Comparison of ENCODE assay signal across 10 cellular contexts in the genomic region with DNA sequence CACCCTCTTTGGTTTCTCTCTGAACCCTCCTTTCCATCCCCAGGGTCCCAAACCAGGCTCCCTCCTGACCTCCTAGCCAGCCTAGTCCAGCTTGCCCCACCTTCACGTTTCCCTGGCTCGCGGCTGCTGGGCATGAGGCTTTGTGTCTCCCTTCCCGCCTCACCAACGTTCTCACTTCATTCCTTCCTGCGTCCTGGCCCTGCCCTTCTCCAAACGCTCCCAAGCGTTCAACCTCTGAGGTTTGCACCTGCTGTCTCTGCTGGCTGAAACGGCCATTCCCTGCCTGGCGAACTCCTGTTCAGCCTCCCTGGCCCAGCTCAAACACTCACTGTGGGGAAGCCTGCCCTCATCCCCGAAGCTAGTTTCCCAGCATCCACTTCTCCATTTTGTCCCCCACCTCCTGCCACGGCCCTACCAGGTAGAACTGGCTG. TPM values are rescaled to one million over a fixed set of nuclear protein-coding genes. Genes with fewer than 3 reads are reported as not detected.
DNase-seq lines count a peak whose midpoint lies in the region; ATAC-seq, FAIRE-seq and TF ChIP-seq lines count a peak whose summit lies in the region.
"Had no signal": no experiment of that assay in that cellular context is flagged by ENCODE, and none has a peak within 500 bp of the region (broad histone marks: within the 10 kb centered on the region; RNA-seq: fewer than 3 reads in every experiment).

No MANE protein-coding gene starts in this region.

- 86% methylated on average over 4 of the region's 12 CpGs; no CpG with 5 or more reads in 1 of the 2 experiments for WGBS in IMR-90 (ENCODE audit: extremely low coverage in 2 of 2, insufficient read length in 1 of 2), 2 experiments
- WGBS in esophagus muscularis mucosa: 73% methylated on average over 12 of the region's 12 CpGs

- POLR2A ChIA-PET in CD8-positive, alpha-beta T cell (lab: Charles Lee): interaction anchor here (1.6 kb wide), 1 partner anchor 25 kb away, joined by 4 read pairs; a partner anchor contains a TSS
- POLR2A ChIA-PET in IMR-90 (lab: Charles Lee; ENCODE audit: unreplicated experiment): no interaction called here

- no peak overlapping the region for H2BK5ac ChIP-seq in IMR-90 (ENCODE audit: low read depth, low read length, poor library complexity, severe bottlenecking)

- H3K4me2 ChIP-seq in IMR-90 (ENCODE audit: low read depth, low read length) (no peak overlapping the region; the same call in 1 of the 2 replicates), parathyroid adenoma (ENCODE audit: low read length) (peak overlapping the region; percentile 26)

- no peak overlapping the region for H2BK120ac ChIP-seq in IMR-90 (ENCODE audit: low read depth, low read length)

- peaks cover 22% of the 10 kb centered on the region for H3K27me3 ChIP-seq in CD8-positive, alpha-beta T cell (ENCODE audit: insufficient read depth, low read length)
- peaks cover 26% of the 10 kb centered on the region for H3K27me3 ChIP-seq in IMR-90 (ENCODE audit: control insufficient read depth, insufficient read depth, low read length)
- peaks cover 9 to 38% (median 22%) of the 10 kb centered on the region in 4 donors for H3K27me3 ChIP-seq in esophagus muscularis mucosa
- H3K27me3 ChIP-seq in parathyroid adenoma (ENCODE audit: control insufficient read depth, insufficient read depth, low read length): no peaks in the 10 kb centered on the region

- H3K4me1 ChIP-seq in CD8-positive, alpha-beta T cell (ENCODE audit: insufficient read depth, low read length): peaks cover 18% of the 10 kb centered on the region
- H3K4me1 ChIP-seq in IMR-90 (ENCODE audit: control insufficient read depth, insufficient read depth, low read length) (peaks cover 6% of the 10 kb centered on the region; the same call in 1 of the 2 replicates), esophagus muscularis mucosa (peaks cover 22 to 44% (median 33%) of the 10 kb centered on the region in 4 donors), parathyroid adenoma (no peaks in the 10 kb centered on the region)

- no peak for TF ChIP-seq POLR2A in IMR-90 (IDR thresholded peaks at IDR 0.05; ENCODE audit: low read depth, low read length)
- TF ChIP-seq POLR2A in esophagus muscularis mucosa (IDR thresholded peaks at IDR 0.05; ENCODE audit: low read depth): no peak

- TF ChIP-seq EP300 in esophagus muscularis mucosa (IDR thresholded peaks at IDR 0.05): no peak

- no peaks in the 10 kb centered on the region for H3K9me3 Mint-ChIP-seq in CD8-positive, alpha-beta T cell

- H4K8ac ChIP-seq in IMR-90 (ENCODE audit: low read depth in 2 of 2, low read length in 2 of 2): no peak overlapping the region

- no peaks in the 10 kb centered on the region for H3K9me3 ChIP-seq in CD8-positive, alpha-beta T cell (ENCODE audit: low read length)
- H3K9me3 ChIP-seq in IMR-90 (ENCODE audit: control insufficient read depth, insufficient read depth, low read length): no peaks in the 10 kb centered on the region
- H3K9me3 ChIP-seq in esophagus muscularis mucosa: no peaks in the 10 kb centered on the region
- H3K9me3 ChIP-seq in parathyroid adenoma (ENCODE audit: control insufficient read depth, low read length): no peaks in the 10 kb centered on the region

- H3K4ac ChIP-seq in IMR-90 (ENCODE audit: low read depth, low read length): no peak overlapping the region

- no peak for TF ChIP-seq RAD21 in IMR-90 (IDR thresholded peaks at IDR 0.05; ENCODE audit: low read length)

- TF ChIP-seq CTCF in CD8-positive, alpha-beta T cell (IDR thresholded peaks at IDR 0.05): no peak
- no peak for TF ChIP-seq CTCF in IMR-90 (conservative IDR thresholded peaks at IDR 0.05; ENCODE audit: low read depth, low read length)
- no peak for TF ChIP-seq CTCF in esophagus muscularis mucosa (IDR thresholded peaks at IDR 0.05)
- no peak for TF ChIP-seq CTCF in parathyroid adenoma (IDR thresholded peaks at IDR 0.05)

- no peak overlapping the region for H4K91ac ChIP-seq in IMR-90 (ENCODE audit: insufficient read depth, low read depth, low read length)

- H4K20me1 ChIP-seq in IMR-90 (ENCODE audit: insufficient read depth, low read length): peaks cover 38% of the 10 kb centered on the region

- peak overlapping the region; percentile 58 for H3K4me3 Mint-ChIP-seq in CD8-positive, alpha-beta T cell
- H3K4me3 Mint-ChIP-seq: activated CD8-positive, alpha-beta memory T cell treated with anti-CD3 and anti-CD28 coated beads, Interleukin-2, amount 10 ng/mL, durations not matched to agents 7 days and 5 days had no signal

- H3K14ac ChIP-seq in IMR-90 (replicated peaks; ENCODE audit: low read depth, low read length): no peak overlapping the region

- H3K4me1 Mint-ChIP-seq in CD8-positive, alpha-beta T cell (ENCODE audit: low read depth): peaks cover 16% of the 10 kb centered on the region

- no TSS peak for BruUV-seq in IMR-90 (replicated peaks; lab: Mats Ljungman, UMichigan)

- H2AFZ ChIP-seq in IMR-90 (replicated peaks; ENCODE audit: low read length, poor library complexity) (no peak overlapping the region), parathyroid adenoma (no peak overlapping the region)

- intact Hi-C loops in CD8-positive, alpha-beta T cell (cut with DNase I, micrococcal nuclease): loop anchor here (1.0 to 10.0 kb wide), 5 partner anchors 29 to 416 kb away; a partner anchor contains a TSS
- intact Hi-C loops in IMR-90 (cut with micrococcal nuclease) (loop anchor here (1.0 to 10.0 kb wide), 2 partner anchors 330 to 623 kb away; a partner anchor contains a TSS), esophagus muscularis mucosa (cut with DNase I) (no loop called here)

- no peak overlapping the region for H3K27ac ChIP-seq in CD8-positive, alpha-beta T cell (ENCODE audit: low read depth, low read length)
- H3K27ac ChIP-seq in IMR-90 (ENCODE audit: insufficient read depth, low read length) (no peak overlapping the region), esophagus muscularis mucosa (replicated peaks in 1 of 4) (peak overlapping the region; percentile 20 to 53 (median 44)), parathyroid adenoma (peak overlapping the region; percentile 37)

- no peaks in the 10 kb centered on the region for H3K36me3 ChIP-seq in CD8-positive, alpha-beta T cell (ENCODE audit: insufficient read depth, low read length)
- peaks cover 21% of the 10 kb centered on the region; the same call in 1 of the 2 replicates for H3K36me3 ChIP-seq in IMR-90 (ENCODE audit: control insufficient read depth, insufficient read depth, low read length)
- peaks cover 26 to 36% (median 33%) of the 10 kb centered on the region in 4 donors for H3K36me3 ChIP-seq in esophagus muscularis mucosa
- H3K36me3 ChIP-seq in parathyroid adenoma (ENCODE audit: control insufficient read depth, insufficient read depth, low read length): no peaks in the 10 kb centered on the region

- no peak overlapping the region for H3K18ac ChIP-seq in IMR-90 (ENCODE audit: low read depth, low read length)

- ATAC-seq in CD8-positive, alpha-beta T cell: no peak
- ATAC-seq in IMR-90 (ENCODE audit: low read depth): no peak
- no peak for ATAC-seq in HG03565 (IDR thresholded peaks at IDR 0.05; ENCODE audit: unreplicated experiment)
- ATAC-seq in HG02973 (IDR thresholded peaks at IDR 0.05; ENCODE audit: unreplicated experiment): no peak
- ATAC-seq: activated CD8-positive, alpha-beta memory T cell treated with anti-CD3 and anti-CD28 coated beads, Interleukin-2, amount 10 ng/mL, durations not matched to agents 7 days and 5 days had no signal

- H3K9me1 ChIP-seq in IMR-90 (ENCODE audit: insufficient read depth, low read length): no peaks in the 10 kb centered on the region; the same call in 1 of the 2 replicates

- no peak overlapping the region for H3K23ac ChIP-seq in IMR-90 (ENCODE audit: low read depth, low read length)

- no peak overlapping the region for H2AK5ac ChIP-seq in IMR-90 (ENCODE audit: low read depth, low read length)

- DNase-seq in CD8-positive, alpha-beta T cell: no peak
- DNase-seq in IMR-90 (no peak), esophagus muscularis mucosa (ENCODE audit: extremely low spot score) (no peak), urothelium cell line (ENCODE audit: low spot score) (no peak)

- peak overlapping the region; percentile 85 for H2AK9ac ChIP-seq in IMR-90 (replicated peaks; ENCODE audit: low read depth, low read length, poor library complexity)

- H3K27ac Mint-ChIP-seq in CD8-positive, alpha-beta T cell: no peak overlapping the region
- H3K27ac Mint-ChIP-seq: activated CD8-positive, alpha-beta memory T cell treated with anti-CD3 and anti-CD28 coated beads, Interleukin-2, amount 10 ng/mL, durations not matched to agents 7 days and 5 days had no signal

- H3K79me2 ChIP-seq in parathyroid adenoma: no peaks in the 10 kb centered on the region

- H3K56ac ChIP-seq in IMR-90 (ENCODE audit: extremely low read depth, insufficient read depth, low read length): no peak overlapping the region

- H3K79me1 ChIP-seq in IMR-90 (ENCODE audit: low read depth in 1 of 2, low read length in 2 of 2): peaks cover 0 to 12% of the 10 kb centered on the region in 2 experiments; a peak in 2 of 4 replicates

- H3K9ac ChIP-seq in IMR-90 (ENCODE audit: low read depth, low read length): no peak overlapping the region
- H3K9ac ChIP-seq in parathyroid adenoma: no peak overlapping the region

- FAIRE-seq in urothelium cell line (lab: Jason Lieb, UNC): no peak
- FAIRE-seq: HTR-8/SVneo had no signal

- peaks cover 46% of the 10 kb centered on the region for H3K27me3 Mint-ChIP-seq in CD8-positive, alpha-beta T cell (ENCODE audit: low read depth)

- CTCF ChIA-PET in CD8-positive, alpha-beta T cell (lab: Charles Lee): interaction anchor here (0.6 to 2.5 kb wide), 23 partner anchors 10 to 1598 kb away, joined by 3 to 23 read pairs (median 4); a partner anchor contains a TSS
- CTCF ChIA-PET in IMR-90 (lab: Yijun Ruan, JAX): interaction anchor here (1.1 kb wide), 1 partner anchor 26 kb away, joined by 3 read pairs; no protein-coding TSS in a partner anchor

- dilution Hi-C loops in IMR-90 (cut with HindIII; ENCODE audit: low sequenced_read_pairs, unreplicated experiment): no loop called here

- in situ Hi-C loops in IMR-90 (cut with MboI; ENCODE audit: low sequenced_read_pairs): no loop called here

- no peak overlapping the region for H3K4me3 ChIP-seq in CD8-positive, alpha-beta T cell (ENCODE audit: low read depth, low read length)
- H3K4me3 ChIP-seq in IMR-90 (ENCODE audit: insufficient read depth, low read depth, low read length): no peak overlapping the region
- peak overlapping the region in 3 of 4 donors; percentile 53 to 60 (median 56) for H3K4me3 ChIP-seq in esophagus muscularis mucosa
- H3K4me3 ChIP-seq in parathyroid adenoma (ENCODE audit: low read depth, low read length): no peak overlapping the region

- H2BK15ac ChIP-seq in IMR-90 (ENCODE audit: low read depth, low read length): no peak overlapping the region

- H4K5ac ChIP-seq in IMR-90 (ENCODE audit: low read depth, low read length): no peak overlapping the region

- peaks cover 18% of the 10 kb centered on the region for H3K36me3 Mint-ChIP-seq in CD8-positive, alpha-beta T cell

- H2BK20ac ChIP-seq in IMR-90 (ENCODE audit: low read depth, low read length): no peak overlapping the region

RNA-seq across cellular contexts. Expression of a gene that starts 12.4 kb away (rescaled TPM):
- 1 to 10 TPM; 4.8 to 6.2 TPM for total RNA-seq in CD8-positive, alpha-beta T cell
- total RNA-seq in IMR-90 (2012; rRNA removed) (0.90 and 1.9 TPM in 2 replicates), esophagus muscularis mucosa (1 to 10 TPM; 1.0 to 8.7 (median 1.2) TPM)
- 2.9 and 3.1 TPM in 2 replicates for polyA plus RNA-seq in IMR-90 (2012; rRNA removed)
- 2.5 and 8.1 TPM in 2 replicates for polyA plus RNA-seq in IMR-90 (2012; cell fraction: cytosol; rRNA removed)
- 6.8 and 7.4 TPM in 2 replicates for polyA plus RNA-seq in IMR-90 (2012; cell fraction: nucleus; rRNA removed; ENCODE audit: low replicate concordance)

RNA-seq across cellular contexts. Expression of a gene that starts 25.1 kb away (rescaled TPM):
- 10 to 100 TPM; 12.4 to 13.4 TPM for total RNA-seq in CD8-positive, alpha-beta T cell
- total RNA-seq in IMR-90 (2012; rRNA removed) (7.5 and 8.3 TPM in 2 replicates), esophagus muscularis mucosa (10 to 100 TPM; 11.1 to 16.4 (median 12.3) TPM)
- polyA plus RNA-seq in IMR-90 (2012; rRNA removed): 6.9 and 7.8 TPM in 2 replicates
- polyA plus RNA-seq in IMR-90 (2012; cell fraction: cytosol; rRNA removed): 4.2 and 7.7 TPM in 2 replicates
- 14.8 and 17.0 TPM in 2 replicates for polyA plus RNA-seq in IMR-90 (2012; cell fraction: nucleus; rRNA removed; ENCODE audit: low replicate concordance)

RNA-seq across cellular contexts. Expression of a gene that starts 29.4 kb away (rescaled TPM):
- total RNA-seq in CD8-positive, alpha-beta T cell: 10 to 100 TPM; 93.8 to 97.6 TPM
- total RNA-seq in IMR-90 (2012; rRNA removed) (21.1 and 21.5 TPM in 2 replicates), esophagus muscularis mucosa (100 to 1,000 TPM; 257 to 451 (median 351) TPM)
- 81.4 and 104 TPM in 2 replicates for polyA plus RNA-seq in IMR-90 (2012; rRNA removed)
- 43.7 and 62.1 TPM in 2 replicates for polyA plus RNA-seq in IMR-90 (2012; cell fraction: cytosol; rRNA removed)
- polyA plus RNA-seq in IMR-90 (2012; cell fraction: nucleus; rRNA removed; ENCODE audit: low replicate concordance): 542 and 869 TPM in 2 replicates

RNA-seq across cellular contexts. Expression of a gene that starts 50.0 kb away (rescaled TPM):
- total RNA-seq in CD8-positive, alpha-beta T cell: under 1 TPM; 0.56 to 0.57 TPM
- total RNA-seq in IMR-90 (2012; rRNA removed) (not detected in 2 replicates), esophagus muscularis mucosa (under 1 TPM in 2 of 4 donors, not detected in 2; 0.13 to 0.29 TPM)
- 0.03 TPM in 1 of 2 replicates, not detected in the other for polyA plus RNA-seq in IMR-90 (2012; rRNA removed)
- not detected in 2 replicates for polyA plus RNA-seq in IMR-90 (2012; cell fraction: cytosol; rRNA removed)
- 0.05 and 0.07 TPM in 2 replicates for polyA plus RNA-seq in IMR-90 (2012; cell fraction: nucleus; rRNA removed; ENCODE audit: low replicate concordance)
- total RNA-seq: dermis blood vessel endothelial cell had no signal

Comparison
In these comparisons a context has a peak if more than half of its experiments do, and no peak if none do; other contexts are left out.
1. H3K27ac ChIP-seq: peak in esophagus muscularis mucosa (4 of 4) and parathyroid adenoma (single experiment); none in CD8-positive, alpha-beta T cell (single experiment) and IMR-90 (single experiment).
2. H3K4me3 ChIP-seq: peak in esophagus muscularis mucosa (3 of 4); none in CD8-positive, alpha-beta T cell (single experiment), IMR-90 (single experiment) and parathyroid adenoma (single experiment).